In genomic region chr9:109143881-109144562, GRCh38 we compare ENCODE assay signal across 8 cellular contexts. TPM values are rescaled to one million over a fixed set of nuclear protein-coding genes. Genes with fewer than 3 reads are reported as not detected.
DNase-seq lines count a peak whose midpoint lies in the region; ATAC-seq and TF ChIP-seq lines count a peak whose summit lies in the region.

No MANE protein-coding gene starts in this region.

- peak; percentile 34 for DNase-seq in activated CD4-positive, alpha-beta T cell treated with anti-CD3 and anti-CD28 coated beads for 48 hours
- DNase-seq in activated CD4-positive, alpha-beta T cell treated with anti-CD3 and anti-CD28 coated beads for 4 hours, result no peak
- DNase-seq in SW480 (ENCODE audit: low spot score), result peak; percentile 75
- DNase-seq in iris pigment epithelial cell (ENCODE audit: low read depth), result peak; percentile 42
- no peak for DNase-seq in lower leg skin (ENCODE audit: low spot score in 2 of 2)
- DNase-seq in NCI-H2171 (lab: John Stamatoyannopoulos, UW), result no peak

- no peak for TF ChIP-seq POLR2A in lower leg skin (IDR thresholded peaks at IDR 0.05)

- TF ChIP-seq CTCF in lower leg skin (IDR thresholded peaks at IDR 0.05), result no peak

- peak; percentile 99 for ATAC-seq in GM21381 (IDR thresholded peaks at IDR 0.05; ENCODE audit: unreplicated experiment)
- ATAC-seq in HG03469 (IDR thresholded peaks at IDR 0.05; ENCODE audit: unreplicated experiment), result peak; percentile 97

- H3K4me3 ChIP-seq in lower leg skin (ENCODE audit: low read depth, poor library complexity, severe bottlenecking), result no peak overlapping the region

- 79% methylated on average over 5 of the region's 5 CpGs for WGBS in lower leg skin, 2 donors

- intact Hi-C loops in lower leg skin (cut with DNase I; ENCODE audit: low total_unique reads), result no loop called here

RNA-seq across cellular contexts. Expression of gene FRRS1L, which starts 23.0 kb away (rescaled TPM):
- total RNA-seq in lower leg skin, result under 1 TPM in 2 of 4 donors, not detected in 2; 0.05 to 0.42 TPM

RNA-seq across cellular contexts. Expression of gene TMEM245, which starts 24.3 kb away (rescaled TPM):
- total RNA-seq in lower leg skin, result 10 to 100 TPM; 35.0 to 57.7 (median 51.1) TPM

Comparison
In these comparisons a context has a peak if more than half of its experiments do, and no peak if none do; other contexts are left out.
1. DNase-seq: peak in activated CD4-positive, alpha-beta T cell treated with anti-CD3 and anti-CD28 coated beads for 48 hours (single experiment), SW480 (single experiment) and iris pigment epithelial cell (single experiment); none in activated CD4-positive, alpha-beta T cell treated with anti-CD3 and anti-CD28 coated beads for 4 hours (0 of 2), lower leg skin (0 of 2) and NCI-H2171 (single experiment).